ENCODE assay signal across 8 cellular contexts in genomic region chr14:34693228-34693939, GRCh38. TPM values are rescaled to one million over a fixed set of nuclear protein-coding genes. Genes with fewer than 3 reads are reported as not detected.
DNase-seq lines count a peak whose midpoint lies in the region; ATAC-seq and TF ChIP-seq lines count a peak whose summit lies in the region.

No MANE protein-coding gene starts in this region.

- DNase-seq in ACHN = peak; percentile 34
- peak; percentile 52 for DNase-seq in NCI-H146 treated with DMSO at 0.1 percent for 48 hours (lab: John Stamatoyannopoulos, UW; ENCODE audit: unreplicated experiment)
- DNase-seq in adrenal gland = peak in 5 of 7 donors; percentile 18 to 37 (median 35)
- no peak for DNase-seq in stimulated activated naive CD8-positive, alpha-beta T cell treated with anti-CD3 and anti-CD28 coated beads, Interleukin-15, amount 100 ng/mL, for 72 hours
- no peak for DNase-seq in NCI-H2081 (lab: John Stamatoyannopoulos, UW)

- H3K9ac ChIP-seq in iPS-20b (ENCODE audit: low read depth, low read length) = no peak overlapping the region

- intact Hi-C loops in adrenal gland (cut with DNase I) = no loop called here

- H3K9me3 ChIP-seq in adrenal gland (replicated peaks in 1 of 3) (no peaks in the 10 kb centered on the region), iPS-20b (ENCODE audit: insufficient read depth, low read depth, low read length) (no peaks in the 10 kb centered on the region)

- in situ Hi-C loops in ACHN (cut with HindIII; ENCODE audit: low pct_ligation_motif_present, low pct_unique_long_range_greater_than_20kb, low sequenced_read_pairs) = no loop called here

- no peak for TF ChIP-seq POLR2A in adrenal gland (IDR thresholded peaks at IDR 0.05)

- peak; percentile 67 for ATAC-seq in stimulated activated naive CD8-positive, alpha-beta T cell treated with anti-CD3 and anti-CD28 coated beads, Interleukin-15, amount 100 ng/mL, for 72 hours
- ATAC-seq in GM21447 (IDR thresholded peaks at IDR 0.05; ENCODE audit: unreplicated experiment) (no peak), GM19455 (IDR thresholded peaks at IDR 0.05; ENCODE audit: unreplicated experiment) (no peak)

- H3K4me3 ChIP-seq in adrenal gland (peak overlapping the region in 1 of 4 donors; percentile 49), iPS-20b (ENCODE audit: low read length) (peak overlapping the region; percentile 41)

- H3K4me3 Mint-ChIP-seq in stimulated activated naive CD8-positive, alpha-beta T cell treated with anti-CD3 and anti-CD28 coated beads, Interleukin-15, amount 100 ng/mL, for 72 hours = peak overlapping the region; percentile 59 to 71

- peak overlapping the region; percentile 18 to 84 for H3K27ac Mint-ChIP-seq in stimulated activated naive CD8-positive, alpha-beta T cell treated with anti-CD3 and anti-CD28 coated beads, Interleukin-15, amount 100 ng/mL, for 72 hours

- H3K27me3 ChIP-seq in adrenal gland = no peaks in the 10 kb centered on the region
- no peaks in the 10 kb centered on the region for H3K27me3 ChIP-seq in iPS-20b (ENCODE audit: insufficient read depth, low read length)

- no peaks in the 10 kb centered on the region for H3K36me3 ChIP-seq in adrenal gland (replicated peaks in 1 of 2)
- H3K36me3 ChIP-seq in iPS-20b (ENCODE audit: insufficient read depth, low read depth, low read length) = no peaks in the 10 kb centered on the region

- H3K4me1 ChIP-seq in adrenal gland (replicated peaks in 1 of 2) (peaks cover 0 to 10% of the 10 kb centered on the region in 2 donors), iPS-20b (ENCODE audit: insufficient read depth, low read length) (peaks cover 11% of the 10 kb centered on the region; the same call in 1 of the 2 replicates)

- 54 to 61% (median 59%) methylated on average over 12 to 18 of the region's 18 CpGs for WGBS in adrenal gland, 4 donors

- H3K27me3 Mint-ChIP-seq in stimulated activated naive CD8-positive, alpha-beta T cell treated with anti-CD3 and anti-CD28 coated beads, Interleukin-15, amount 100 ng/mL, for 72 hours = no peaks in the 10 kb centered on the region

- H3K4me1 Mint-ChIP-seq in stimulated activated naive CD8-positive, alpha-beta T cell treated with anti-CD3 and anti-CD28 coated beads, Interleukin-15, amount 100 ng/mL, for 72 hours = peaks cover 11% of the 10 kb centered on the region

- H3K27ac ChIP-seq in adrenal gland = peak overlapping the region in 1 of 5 donors; percentile 10
- no peak overlapping the region for H3K27ac ChIP-seq in iPS-20b (ENCODE audit: low read length)

- H3K9me3 Mint-ChIP-seq in stimulated activated naive CD8-positive, alpha-beta T cell treated with anti-CD3 and anti-CD28 coated beads, Interleukin-15, amount 100 ng/mL, for 72 hours = no peaks in the 10 kb centered on the region

- TF ChIP-seq CTCF in adrenal gland (IDR thresholded peaks at IDR 0.05) = no peak

RNA-seq across cellular contexts. Expression of gene CFL2, which starts 21.0 kb away (rescaled TPM):
- 100 to 1,000 TPM in 7 of 8 donors, 10 to 100 TPM in 1; 98.4 to 219 (median 134) TPM for total RNA-seq in adrenal gland
- polyA plus RNA-seq in adrenal gland = 100 to 1,000 TPM in 1 of 3 donors, 10 to 100 TPM in 2; 42.8 to 228 (median 63.6) TPM

Comparison
In these comparisons a context has a peak if more than half of its experiments do, and no peak if none do; other contexts are left out.
1. DNase-seq: peak in ACHN (single experiment), NCI-H146 treated with DMSO at 0.1 percent for 48 hours (single experiment) and adrenal gland (5 of 7); none in stimulated activated naive CD8-positive, alpha-beta T cell treated with anti-CD3 and anti-CD28 coated beads, Interleukin-15, amount 100 ng/mL, for 72 hours (0 of 2) and NCI-H2081 (0 of 2).